Comparison of ENCODE assay signal across 1 cellular context in the genomic region with DNA sequence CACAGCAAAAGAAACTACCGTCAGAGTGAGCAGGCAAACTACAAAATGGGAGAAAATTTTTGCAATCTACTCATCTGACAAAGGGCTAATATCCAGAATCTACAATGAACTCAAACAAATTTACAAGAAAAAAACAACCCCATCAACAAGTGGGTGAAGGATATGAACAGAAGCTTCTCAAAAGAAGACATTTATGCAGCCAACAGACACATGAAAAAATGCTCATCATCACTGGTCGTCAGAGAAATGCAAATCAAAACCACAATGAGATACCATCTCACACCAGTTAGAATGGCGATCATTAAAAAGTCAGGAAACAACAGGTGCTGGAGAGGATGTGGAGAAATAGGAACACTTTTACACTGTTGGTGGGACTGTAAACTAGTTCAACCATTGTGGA.
TF ChIP-seq lines count a peak whose summit lies in the region.
"Not testable (repeated sequence)": the region's sequence is repeated elsewhere in the genome, so short reads cannot be mapped to it uniquely, and the experiment has no call there.

No MANE protein-coding gene starts in this region.

- not testable (repeated sequence) for H3K9me3 ChIP-seq in HEK293 (ENCODE audit: control insufficient read depth, insufficient read depth, low read depth, low read length)

- TF ChIP-seq CTCF in HEK293 (tag by site-specific recombination; IDR thresholded peaks at IDR 0.05): not testable (repeated sequence)

- not testable (repeated sequence) for H3K27ac ChIP-seq in HEK293 (ENCODE audit: extremely low read depth, low read depth, low read length)

- not testable (repeated sequence) for H3K36me3 ChIP-seq in HEK293 (ENCODE audit: control insufficient read depth in 2 of 2, insufficient read depth in 1 of 2, low read length in 2 of 2)

- not testable (repeated sequence) for H3K4me3 ChIP-seq in HEK293 (ENCODE audit: low read depth, low read length)

- CTCF ChIA-PET in HEK293 (lab: Yijun Ruan, JAX): not testable (repeated sequence)

- H3K4me1 ChIP-seq in HEK293 (ENCODE audit: control insufficient read depth, insufficient read depth, low read length): not testable (repeated sequence)

- POLR2A ChIA-PET in HEK293 (lab: Yijun Ruan, JAX): not testable (repeated sequence)

TF ChIP-seq in HEK293, 187 proteins besides CTCF, POLR2A, EP300 and RAD21:
- TF ChIP-seq SCRT1 (tag by site-specific recombination; IDR thresholded peaks at IDR 0.05; ENCODE audit: borderline replicate concordance) (peak; percentile 52; the same call in 1 of the 2 replicates), SCRT2 (tag by site-specific recombination; IDR thresholded peaks at IDR 0.05) (peak; percentile 80)
